ENCODE assay signal across 17 cellular contexts in genomic region chr6:8075704-8076103, GRCh38.
"Had no signal": no experiment of that assay in that cellular context is flagged by ENCODE, and none has a peak within 500 bp of the region (broad histone marks: within the 10 kb centered on the region; RNA-seq: fewer than 3 reads in every experiment).

No MANE protein-coding gene starts in this region.

- H3K4me1 ChIP-seq: gastrocnemius medialis, transverse colon, vagina had no signal

- H3K36me3 ChIP-seq: adrenal gland, gastrocnemius medialis, heart left ventricle, ovary, transverse colon, vagina had no signal

- H3K27ac Mint-ChIP-seq: endodermal cell, immature natural killer cell, T-helper 17 cell had no signal

- H3K27me3 Mint-ChIP-seq: T-helper 17 cell had no signal

- ATAC-seq: gastrocnemius medialis; heart left ventricle; stimulated activated naive CD8-positive, alpha-beta T cell treated with anti-CD3 and anti-CD28 coated beads, Interleukin-15, Interleukin-2, amounts not matched to agents 100 U/mL and 50 U/mL, for 24 hours; T-helper 17 cell had no signal

- H3K4me3 Mint-ChIP-seq: endodermal cell, immature natural killer cell, neural crest cell, T-helper 17 cell had no signal

- H3K4me3 ChIP-seq: adrenal gland, dorsolateral prefrontal cortex, gastrocnemius medialis, heart left ventricle, ovary, right lobe of liver, smooth muscle cell, transverse colon, vagina had no signal

- H3K27me3 ChIP-seq: adrenal gland, dorsolateral prefrontal cortex, gastrocnemius medialis, heart left ventricle, ovary, right lobe of liver, transverse colon, vagina had no signal

- H3K27ac ChIP-seq: adrenal gland, dorsolateral prefrontal cortex, gastrocnemius medialis, heart left ventricle, ovary, right lobe of liver, transverse colon, vagina had no signal

- H3K9me3 Mint-ChIP-seq: endodermal cell, immature natural killer cell, neural crest cell had no signal

- H3K4me2 ChIP-seq: smooth muscle cell had no signal

- H3K9me3 ChIP-seq: adrenal gland, gastrocnemius medialis, heart left ventricle, ovary, right lobe of liver, transverse colon, vagina had no signal

- DNase-seq: activated CD4-positive, alpha-beta T cell treated with anti-CD3 and anti-CD28 coated beads, Interleukin-2, amount 50 U/mL, for 1 hour; activated gamma-delta T cell; activated T-cell treated with anti-CD3 and anti-CD28 coated beads, Interleukin-2, amount 50 U/mL, for 48 hours; adrenal gland; dorsolateral prefrontal cortex; endodermal cell; gastrocnemius medialis; heart left ventricle; immature natural killer cell; ovary; right lobe of liver; stimulated activated naive CD8-positive, alpha-beta T cell treated with anti-CD3 and anti-CD28 coated beads, Interleukin-15, Interleukin-2, amounts not matched to agents 100 U/mL and 50 U/mL, for 24 hours; T-helper 17 cell; transverse colon had no signal

- H3K4me1 Mint-ChIP-seq: neural crest cell had no signal
